ENCODE assay signal across 1 cellular context in the genomic region with DNA sequence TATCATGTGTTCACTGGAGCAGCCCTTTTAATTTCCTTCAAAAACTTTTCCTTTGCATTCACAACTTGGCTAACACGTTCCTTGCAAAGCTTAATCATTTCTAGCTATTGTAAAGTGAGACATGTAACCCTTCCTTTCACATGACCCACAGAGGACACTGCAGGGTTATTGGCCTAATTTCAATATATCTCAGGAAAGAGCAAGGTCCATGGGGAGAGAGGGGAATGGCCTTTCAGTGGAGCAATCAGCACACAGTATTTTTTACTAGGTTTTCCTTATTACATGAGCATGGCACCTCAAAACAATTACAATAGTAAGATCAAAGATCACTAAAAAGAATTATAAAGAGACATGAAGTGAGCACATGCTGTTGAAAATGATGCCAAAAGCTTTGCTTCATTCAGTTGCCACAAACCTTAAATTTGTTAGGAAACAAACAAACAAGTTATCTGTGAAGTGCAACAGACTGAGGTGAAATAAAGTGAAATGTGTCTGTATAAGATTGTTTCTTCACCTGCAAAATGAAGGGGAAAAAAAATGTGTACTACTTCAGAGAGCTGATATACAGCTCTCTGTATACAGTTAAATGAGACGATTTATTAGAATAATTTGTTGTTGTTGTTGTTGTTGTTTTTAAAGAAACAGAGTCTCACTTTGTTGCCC.
TF ChIP-seq lines count a peak whose summit lies in the region.

No MANE protein-coding gene starts in this region.

TF ChIP-seq in HepG2, 621 proteins besides CTCF, POLR2A, EP300 and RAD21 (continued from another document and continues in another):
- peak; percentile 24; the same call in 1 of the 2 replicates for TF ChIP-seq SP5 (CRISPR knock-in tag; IDR thresholded peaks at IDR 0.05; ENCODE audit: borderline replicate concordance, low read depth)
- no peak for TF ChIP-seq ZFP1 (CRISPR knock-in tag; IDR thresholded peaks at IDR 0.05)
- TF ChIP-seq KDM6A (CRISPR knock-in tag; IDR thresholded peaks at IDR 0.05; ENCODE audit: low read depth) = peak; percentile 70
- TF ChIP-seq, protein P1, sequence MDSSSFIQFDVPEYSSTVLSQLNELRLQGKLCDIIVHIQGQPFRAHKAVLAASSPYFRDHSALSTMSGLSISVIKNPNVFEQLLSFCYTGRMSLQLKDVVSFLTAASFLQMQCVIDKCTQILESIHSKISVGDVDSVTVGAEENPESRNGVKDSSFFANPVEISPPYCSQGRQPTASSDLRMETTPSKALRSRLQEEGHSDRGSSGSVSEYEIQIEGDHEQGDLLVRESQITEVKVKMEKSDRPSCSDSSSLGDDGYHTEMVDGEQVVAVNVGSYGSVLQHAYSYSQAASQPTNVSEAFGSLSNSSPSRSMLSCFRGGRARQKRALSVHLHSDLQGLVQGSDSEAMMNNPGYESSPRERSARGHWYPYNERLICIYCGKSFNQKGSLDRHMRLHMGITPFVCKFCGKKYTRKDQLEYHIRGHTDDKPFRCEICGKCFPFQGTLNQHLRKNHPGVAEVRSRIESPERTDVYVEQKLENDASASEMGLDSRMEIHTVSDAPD (CRISPR knock-in tag; IDR thresholded peaks at IDR 0.05) = no peak
- TF ChIP-seq, protein P2, sequence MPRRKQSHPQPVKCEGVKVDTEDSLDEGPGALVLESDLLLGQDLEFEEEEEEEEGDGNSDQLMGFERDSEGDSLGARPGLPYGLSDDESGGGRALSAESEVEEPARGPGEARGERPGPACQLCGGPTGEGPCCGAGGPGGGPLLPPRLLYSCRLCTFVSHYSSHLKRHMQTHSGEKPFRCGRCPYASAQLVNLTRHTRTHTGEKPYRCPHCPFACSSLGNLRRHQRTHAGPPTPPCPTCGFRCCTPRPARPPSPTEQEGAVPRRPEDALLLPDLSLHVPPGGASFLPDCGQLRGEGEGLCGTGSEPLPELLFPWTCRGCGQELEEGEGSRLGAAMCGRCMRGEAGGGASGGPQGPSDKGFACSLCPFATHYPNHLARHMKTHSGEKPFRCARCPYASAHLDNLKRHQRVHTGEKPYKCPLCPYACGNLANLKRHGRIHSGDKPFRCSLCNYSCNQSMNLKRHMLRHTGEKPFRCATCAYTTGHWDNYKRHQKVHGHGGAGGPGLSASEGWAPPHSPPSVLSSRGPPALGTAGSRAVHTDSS (CRISPR knock-in tag; conservative IDR thresholded peaks at IDR 0.05) = no peak
- no peak for TF ChIP-seq ZMYM3 (CRISPR knock-in tag; IDR thresholded peaks at IDR 0.05)
- no peak for TF ChIP-seq ZNF292 (CRISPR knock-in tag; IDR thresholded peaks at IDR 0.05; ENCODE audit: borderline replicate concordance, low read depth)
- peak; percentile 87 for TF ChIP-seq RARA (CRISPR knock-in tag; IDR thresholded peaks at IDR 0.05)
- TF ChIP-seq CHD2 (IDR thresholded peaks at IDR 0.05; ENCODE audit: low read depth, low read length) = no peak
- no peak for TF ChIP-seq KLF6 (CRISPR knock-in tag; IDR thresholded peaks at IDR 0.05)
- TF ChIP-seq ZNF816 (CRISPR knock-in tag; IDR thresholded peaks at IDR 0.05; ENCODE audit: borderline replicate concordance) = no peak
- no peak for TF ChIP-seq FOXK2 (IDR thresholded peaks at IDR 0.05)
- no peak for TF ChIP-seq SMAD3 (CRISPR knock-in tag; IDR thresholded peaks at IDR 0.05)
- TF ChIP-seq, protein P3, sequence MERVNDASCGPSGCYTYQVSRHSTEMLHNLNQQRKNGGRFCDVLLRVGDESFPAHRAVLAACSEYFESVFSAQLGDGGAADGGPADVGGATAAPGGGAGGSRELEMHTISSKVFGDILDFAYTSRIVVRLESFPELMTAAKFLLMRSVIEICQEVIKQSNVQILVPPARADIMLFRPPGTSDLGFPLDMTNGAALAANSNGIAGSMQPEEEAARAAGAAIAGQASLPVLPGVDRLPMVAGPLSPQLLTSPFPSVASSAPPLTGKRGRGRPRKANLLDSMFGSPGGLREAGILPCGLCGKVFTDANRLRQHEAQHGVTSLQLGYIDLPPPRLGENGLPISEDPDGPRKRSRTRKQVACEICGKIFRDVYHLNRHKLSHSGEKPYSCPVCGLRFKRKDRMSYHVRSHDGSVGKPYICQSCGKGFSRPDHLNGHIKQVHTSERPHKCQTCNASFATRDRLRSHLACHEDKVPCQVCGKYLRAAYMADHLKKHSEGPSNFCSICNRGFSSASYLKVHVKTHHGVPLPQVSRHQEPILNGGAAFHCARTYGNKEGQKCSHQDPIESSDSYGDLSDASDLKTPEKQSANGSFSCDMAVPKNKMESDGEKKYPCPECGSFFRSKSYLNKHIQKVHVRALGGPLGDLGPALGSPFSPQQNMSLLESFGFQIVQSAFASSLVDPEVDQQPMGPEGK (CRISPR knock-in tag; IDR thresholded peaks at IDR 0.05) = 0 out of 2 replicates have a peak, but pooled peaks have one; percentile 14
- peak; percentile 89 for TF ChIP-seq MIXL1 (CRISPR knock-in tag; IDR thresholded peaks at IDR 0.05)
- TF ChIP-seq PHF20 (CRISPR knock-in tag; IDR thresholded peaks at IDR 0.05) = no peak
- TF ChIP-seq, protein P4, sequence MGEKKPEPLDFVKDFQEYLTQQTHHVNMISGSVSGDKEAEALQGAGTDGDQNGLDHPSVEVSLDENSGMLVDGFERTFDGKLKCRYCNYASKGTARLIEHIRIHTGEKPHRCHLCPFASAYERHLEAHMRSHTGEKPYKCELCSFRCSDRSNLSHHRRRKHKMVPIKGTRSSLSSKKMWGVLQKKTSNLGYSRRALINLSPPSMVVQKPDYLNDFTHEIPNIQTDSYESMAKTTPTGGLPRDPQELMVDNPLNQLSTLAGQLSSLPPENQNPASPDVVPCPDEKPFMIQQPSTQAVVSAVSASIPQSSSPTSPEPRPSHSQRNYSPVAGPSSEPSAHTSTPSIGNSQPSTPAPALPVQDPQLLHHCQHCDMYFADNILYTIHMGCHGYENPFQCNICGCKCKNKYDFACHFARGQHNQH (CRISPR knock-in tag; IDR thresholded peaks at IDR 0.05) = peak; percentile 31; the same call in 1 of the 2 replicates
- TF ChIP-seq CEBPG (CRISPR knock-in tag; IDR thresholded peaks at IDR 0.05) = peak; percentile 78
- TF ChIP-seq NFIC (IDR thresholded peaks at IDR 0.05; ENCODE audit: low read length) = peak; percentile 46; the same call in 1 of the 2 replicates
- no peak for TF ChIP-seq DNMT3B (CRISPR knock-in tag; conservative IDR thresholded peaks at IDR 0.05)
- TF ChIP-seq, protein P5, sequence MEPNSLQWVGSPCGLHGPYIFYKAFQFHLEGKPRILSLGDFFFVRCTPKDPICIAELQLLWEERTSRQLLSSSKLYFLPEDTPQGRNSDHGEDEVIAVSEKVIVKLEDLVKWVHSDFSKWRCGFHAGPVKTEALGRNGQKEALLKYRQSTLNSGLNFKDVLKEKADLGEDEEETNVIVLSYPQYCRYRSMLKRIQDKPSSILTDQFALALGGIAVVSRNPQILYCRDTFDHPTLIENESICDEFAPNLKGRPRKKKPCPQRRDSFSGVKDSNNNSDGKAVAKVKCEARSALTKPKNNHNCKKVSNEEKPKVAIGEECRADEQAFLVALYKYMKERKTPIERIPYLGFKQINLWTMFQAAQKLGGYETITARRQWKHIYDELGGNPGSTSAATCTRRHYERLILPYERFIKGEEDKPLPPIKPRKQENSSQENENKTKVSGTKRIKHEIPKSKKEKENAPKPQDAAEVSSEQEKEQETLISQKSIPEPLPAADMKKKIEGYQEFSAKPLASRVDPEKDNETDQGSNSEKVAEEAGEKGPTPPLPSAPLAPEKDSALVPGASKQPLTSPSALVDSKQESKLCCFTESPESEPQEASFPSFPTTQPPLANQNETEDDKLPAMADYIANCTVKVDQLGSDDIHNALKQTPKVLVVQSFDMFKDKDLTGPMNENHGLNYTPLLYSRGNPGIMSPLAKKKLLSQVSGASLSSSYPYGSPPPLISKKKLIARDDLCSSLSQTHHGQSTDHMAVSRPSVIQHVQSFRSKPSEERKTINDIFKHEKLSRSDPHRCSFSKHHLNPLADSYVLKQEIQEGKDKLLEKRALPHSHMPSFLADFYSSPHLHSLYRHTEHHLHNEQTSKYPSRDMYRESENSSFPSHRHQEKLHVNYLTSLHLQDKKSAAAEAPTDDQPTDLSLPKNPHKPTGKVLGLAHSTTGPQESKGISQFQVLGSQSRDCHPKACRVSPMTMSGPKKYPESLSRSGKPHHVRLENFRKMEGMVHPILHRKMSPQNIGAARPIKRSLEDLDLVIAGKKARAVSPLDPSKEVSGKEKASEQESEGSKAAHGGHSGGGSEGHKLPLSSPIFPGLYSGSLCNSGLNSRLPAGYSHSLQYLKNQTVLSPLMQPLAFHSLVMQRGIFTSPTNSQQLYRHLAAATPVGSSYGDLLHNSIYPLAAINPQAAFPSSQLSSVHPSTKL (CRISPR knock-in tag; IDR thresholded peaks at IDR 0.05) = peak; percentile 89
- TF ChIP-seq, protein P6, sequence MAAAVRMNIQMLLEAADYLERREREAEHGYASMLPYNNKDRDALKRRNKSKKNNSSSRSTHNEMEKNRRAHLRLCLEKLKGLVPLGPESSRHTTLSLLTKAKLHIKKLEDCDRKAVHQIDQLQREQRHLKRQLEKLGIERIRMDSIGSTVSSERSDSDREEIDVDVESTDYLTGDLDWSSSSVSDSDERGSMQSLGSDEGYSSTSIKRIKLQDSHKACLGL (CRISPR knock-in tag; IDR thresholded peaks at IDR 0.05) = no peak
- peak; percentile 67 for TF ChIP-seq CEBPB (IDR thresholded peaks at IDR 0.05; ENCODE audit: borderline replicate concordance, low read depth, low read length)
- TF ChIP-seq MIER3 (CRISPR knock-in tag; IDR thresholded peaks at IDR 0.05; ENCODE audit: borderline replicate concordance) = peak; percentile 37; the same call in 1 of the 2 replicates
- TF ChIP-seq RBAK (CRISPR knock-in tag; IDR thresholded peaks at IDR 0.05) = no peak
- TF ChIP-seq, protein P7, sequence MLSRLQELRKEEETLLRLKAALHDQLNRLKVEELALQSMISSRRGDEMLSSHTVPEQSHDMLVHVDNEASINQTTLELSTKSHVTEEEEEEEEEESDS (CRISPR knock-in tag; IDR thresholded peaks at IDR 0.05; ENCODE audit: borderline replicate concordance) = peak; percentile 72; the same call in 1 of the 2 replicates
- TF ChIP-seq ZNF619 (CRISPR knock-in tag; IDR thresholded peaks at IDR 0.05) = no peak
- TF ChIP-seq, protein P8, sequence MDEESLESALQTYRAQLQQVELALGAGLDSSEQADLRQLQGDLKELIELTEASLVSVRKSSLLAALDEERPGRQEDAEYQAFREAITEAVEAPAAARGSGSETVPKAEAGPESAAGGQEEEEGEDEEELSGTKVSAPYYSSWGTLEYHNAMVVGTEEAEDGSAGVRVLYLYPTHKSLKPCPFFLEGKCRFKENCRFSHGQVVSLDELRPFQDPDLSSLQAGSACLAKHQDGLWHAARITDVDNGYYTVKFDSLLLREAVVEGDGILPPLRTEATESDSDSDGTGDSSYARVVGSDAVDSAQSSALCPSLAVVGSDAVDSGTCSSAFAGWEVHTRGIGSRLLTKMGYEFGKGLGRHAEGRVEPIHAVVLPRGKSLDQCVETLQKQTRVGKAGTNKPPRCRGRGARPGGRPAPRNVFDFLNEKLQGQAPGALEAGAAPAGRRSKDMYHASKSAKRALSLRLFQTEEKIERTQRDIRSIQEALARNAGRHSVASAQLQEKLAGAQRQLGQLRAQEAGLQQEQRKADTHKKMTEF (CRISPR knock-in tag; IDR thresholded peaks at IDR 0.05) = peak; percentile 61; the same call in 1 of the 2 replicates
- TF ChIP-seq ELF3 (CRISPR knock-in tag; IDR thresholded peaks at IDR 0.05) = peak; percentile 86
- no peak for TF ChIP-seq TBL1XR1 (IDR thresholded peaks at IDR 0.05; ENCODE audit: borderline replicate concordance, low read length, partially characterized antibody)
- no peak for TF ChIP-seq RFX5 (IDR thresholded peaks at IDR 0.05; ENCODE audit: low read depth, low read length)
- no peak for TF ChIP-seq ZNF230 (CRISPR knock-in tag; IDR thresholded peaks at IDR 0.05)
- no peak for TF ChIP-seq ARHGAP35 (CRISPR knock-in tag; IDR thresholded peaks at IDR 0.05; ENCODE audit: borderline replicate concordance)
- TF ChIP-seq, protein P9, sequence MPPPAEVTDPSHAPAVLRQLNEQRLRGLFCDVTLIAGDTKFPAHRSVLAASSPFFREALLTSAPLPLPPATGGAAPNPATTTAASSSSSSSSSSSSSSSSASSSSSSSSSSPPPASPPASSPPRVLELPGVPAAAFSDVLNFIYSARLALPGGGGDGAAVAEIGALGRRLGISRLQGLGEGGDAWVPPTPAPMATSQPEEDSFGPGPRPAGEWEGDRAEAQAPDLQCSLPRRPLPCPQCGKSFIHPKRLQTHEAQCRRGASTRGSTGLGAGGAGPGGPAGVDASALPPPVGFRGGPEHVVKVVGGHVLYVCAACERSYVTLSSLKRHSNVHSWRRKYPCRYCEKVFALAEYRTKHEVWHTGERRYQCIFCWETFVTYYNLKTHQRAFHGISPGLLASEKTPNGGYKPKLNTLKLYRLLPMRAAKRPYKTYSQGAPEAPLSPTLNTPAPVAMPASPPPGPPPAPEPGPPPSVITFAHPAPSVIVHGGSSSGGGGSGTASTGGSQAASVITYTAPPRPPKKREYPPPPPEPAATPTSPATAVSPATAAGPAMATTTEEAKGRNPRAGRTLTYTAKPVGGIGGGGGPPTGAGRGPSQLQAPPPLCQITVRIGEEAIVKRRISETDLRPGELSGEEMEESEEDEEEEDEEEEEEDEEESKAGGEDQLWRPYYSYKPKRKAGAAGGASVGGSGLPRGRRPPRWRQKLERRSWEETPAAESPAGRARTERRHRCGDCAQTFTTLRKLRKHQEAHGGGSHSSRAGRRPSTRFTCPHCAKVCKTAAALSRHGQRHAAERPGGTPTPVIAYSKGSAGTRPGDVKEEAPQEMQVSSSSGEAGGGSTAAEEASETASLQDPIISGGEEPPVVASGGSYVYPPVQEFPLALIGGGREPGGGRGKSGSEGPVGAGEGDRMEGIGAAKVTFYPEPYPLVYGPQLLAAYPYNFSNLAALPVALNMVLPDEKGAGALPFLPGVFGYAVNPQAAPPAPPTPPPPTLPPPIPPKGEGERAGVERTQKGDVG (CRISPR knock-in tag; IDR thresholded peaks at IDR 0.05; ENCODE audit: borderline replicate concordance) = no peak
- no peak for TF ChIP-seq CENPT (CRISPR knock-in tag; IDR thresholded peaks at IDR 0.05; ENCODE audit: low read depth)
- no peak for TF ChIP-seq NFE2L2 (IDR thresholded peaks at IDR 0.05; ENCODE audit: low read length)
- TF ChIP-seq THAP11 (CRISPR knock-in tag; IDR thresholded peaks at IDR 0.05) = peak; percentile 53; the same call in 1 of the 2 replicates
- TF ChIP-seq CAMTA2 (CRISPR knock-in tag; IDR thresholded peaks at IDR 0.05; ENCODE audit: borderline replicate concordance) = no peak
- no peak for TF ChIP-seq ZNF101 (CRISPR knock-in tag; IDR thresholded peaks at IDR 0.05; ENCODE audit: borderline replicate concordance, low read depth)
- TF ChIP-seq, protein P10, sequence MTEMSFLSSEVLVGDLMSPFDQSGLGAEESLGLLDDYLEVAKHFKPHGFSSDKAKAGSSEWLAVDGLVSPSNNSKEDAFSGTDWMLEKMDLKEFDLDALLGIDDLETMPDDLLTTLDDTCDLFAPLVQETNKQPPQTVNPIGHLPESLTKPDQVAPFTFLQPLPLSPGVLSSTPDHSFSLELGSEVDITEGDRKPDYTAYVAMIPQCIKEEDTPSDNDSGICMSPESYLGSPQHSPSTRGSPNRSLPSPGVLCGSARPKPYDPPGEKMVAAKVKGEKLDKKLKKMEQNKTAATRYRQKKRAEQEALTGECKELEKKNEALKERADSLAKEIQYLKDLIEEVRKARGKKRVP (CRISPR knock-in tag; IDR thresholded peaks at IDR 0.05) = 0 out of 4 replicates have a peak, but pooled peaks of 1 of the 2 experiments have one; percentile 33
- peak; percentile 74; the same call in 1 of the 2 replicates for TF ChIP-seq ZKSCAN8 (CRISPR knock-in tag; IDR thresholded peaks at IDR 0.05; ENCODE audit: borderline replicate concordance)
